ENCODE assay signal across 19 cellular contexts in genomic region chr11:94350850-94351563, GRCh38. TPM values are rescaled to one million over a fixed set of nuclear protein-coding genes. Genes with fewer than 3 reads are reported as not detected.
"Had no signal": no experiment of that assay in that cellular context is flagged by ENCODE, and none has a peak within 500 bp of the region (broad histone marks: within the 10 kb centered on the region; RNA-seq: fewer than 3 reads in every experiment).

No MANE protein-coding gene starts in this region.

RNA-seq across cellular contexts. Expression of gene IZUMO1R, which starts 46.6 kb away (rescaled TPM):
- total RNA-seq: naive thymus-derived CD8-positive, alpha-beta T cell; natural killer cell treated with Interleukin-12 subunit alpha and Interleukin-12 subunit beta and Interleukin-15 and Interleukin-18, amount 100 ng/mL, for 72 hours; occipital lobe; osteoblast; prostate gland; pulmonary artery endothelial cell; right atrium auricular region; sciatic nerve; smooth muscle cell; spleen; suprapubic skin; testis; transverse colon; upper lobe of right lung; urinary bladder; uterus had no signal
- polyA plus RNA-seq: naive thymus-derived CD8-positive, alpha-beta T cell; neural cell; ovary; smooth muscle cell; spleen; thymus; urinary bladder had no signal

RNA-seq across cellular contexts. Expression of gene GPR83, which starts 50.2 kb away (rescaled TPM):
- total RNA-seq: osteoblast, prostate gland, pulmonary artery endothelial cell had no signal
